12 cellular contexts compared by ENCODE assay signal in genomic region chr11:6609502-6610015, GRCh38. TPM values are rescaled to one million over a fixed set of nuclear protein-coding genes. Genes with fewer than 3 reads are reported as not detected.
DNase-seq lines count a peak whose midpoint lies in the region; ATAC-seq, FAIRE-seq and TF ChIP-seq lines count a peak whose summit lies in the region.
"Had no signal": no experiment of that assay in that cellular context is flagged by ENCODE, and none has a peak within 500 bp of the region (broad histone marks: within the 10 kb centered on the region; RNA-seq: fewer than 3 reads in every experiment).

No MANE protein-coding gene starts in this region.

- H3K4me1 Mint-ChIP-seq in activated CD4-positive, alpha-beta memory T cell treated with anti-CD3 and anti-CD28 coated beads, Interleukin-2, amount 10 ng/mL, durations not matched to agents 7 days and 5 days: peaks cover 44% of the 10 kb centered on the region

- no peaks in the 10 kb centered on the region for H3K27me3 ChIP-seq in esophagus squamous epithelium
- no peaks in the 10 kb centered on the region for H3K27me3 ChIP-seq in gastrocnemius medialis

- H3K4me3 ChIP-seq in esophagus squamous epithelium (no peak overlapping the region), gastrocnemius medialis (no peak overlapping the region)

- WGBS in esophagus squamous epithelium, 2 donors: 76 to 78% methylated on average over 6 to 8 of the region's 8 CpGs

- no peak for FAIRE-seq in H54 (lab: Jason Lieb, UNC)
- FAIRE-seq: colon had no signal

- H3K27me3 Mint-ChIP-seq in activated CD4-positive, alpha-beta memory T cell treated with anti-CD3 and anti-CD28 coated beads, Interleukin-2, amount 10 ng/mL, durations not matched to agents 7 days and 5 days: no peaks in the 10 kb centered on the region

- CTCF ChIA-PET in activated CD4-positive, alpha-beta memory T cell treated with anti-CD3 and anti-CD28 coated beads, Interleukin-2, amount 10 ng/mL, durations not matched to agents 7 days and 5 days (lab: Charles Lee): interaction anchor here (0.7 kb wide), 1 partner anchor 8 kb away, joined by 3 read pairs; no protein-coding TSS in a partner anchor

- H3K36me3 Mint-ChIP-seq in activated CD4-positive, alpha-beta memory T cell treated with anti-CD3 and anti-CD28 coated beads, Interleukin-2, amount 10 ng/mL, durations not matched to agents 7 days and 5 days (ENCODE audit: low read depth): peaks cover 52% of the 10 kb centered on the region

- H3K36me3 ChIP-seq in esophagus squamous epithelium (peaks cover 29 to 44% (median 29%) of the 10 kb centered on the region in 3 donors), gastrocnemius medialis (peaks cover 0 to 42% of the 10 kb centered on the region in 2 donors)

- TF ChIP-seq POLR2A in H54 (IDR thresholded peaks at IDR 0.05; ENCODE audit: low read depth, low read length) (0 out of 2 replicates have a peak, but pooled peaks have one; percentile 17), esophagus squamous epithelium (IDR thresholded peaks at IDR 0.05) (no peak), gastrocnemius medialis (IDR thresholded peaks at IDR 0.05) (no peak)

- TF ChIP-seq CTCF in esophagus squamous epithelium (IDR thresholded peaks at IDR 0.05) (no peak), gastrocnemius medialis (IDR thresholded peaks at IDR 0.05 in 4 of 5, conservative IDR thresholded peaks at IDR 0.05 in 1 of 5) (no peak)

- no peaks in the 10 kb centered on the region for H3K9me3 Mint-ChIP-seq in activated CD4-positive, alpha-beta memory T cell treated with anti-CD3 and anti-CD28 coated beads, Interleukin-2, amount 10 ng/mL, durations not matched to agents 7 days and 5 days

- H3K4me3 Mint-ChIP-seq in activated CD4-positive, alpha-beta memory T cell treated with anti-CD3 and anti-CD28 coated beads, Interleukin-2, amount 10 ng/mL, durations not matched to agents 7 days and 5 days: peak overlapping the region; percentile 26

- POLR2A ChIA-PET in activated CD4-positive, alpha-beta memory T cell treated with anti-CD3 and anti-CD28 coated beads, Interleukin-2, amount 10 ng/mL, durations not matched to agents 7 days and 5 days (lab: Charles Lee): interaction anchor here (1.1 to 8.4 kb wide), 3 partner anchors 10 to 14 kb away, joined by 3 to 108 read pairs (median 6); partner anchors contain the start of gene TPP1

- DNase-seq in H54 (ENCODE audit: insufficient read length, low spot score) (no peak), esophagus squamous epithelium (lab: John Stamatoyannopoulos, UW) (no peak), gastrocnemius medialis (no peak), caudate nucleus (lab: John Stamatoyannopoulos, UW) (no peak), mucosa of gallbladder (ENCODE audit: low spot score) (no peak)
- DNase-seq in activated CD4-positive, alpha-beta memory T cell treated with anti-CD3 and anti-CD28 coated beads, Interleukin-2, amount 10 ng/mL, durations not matched to agents 7 days and 5 days: no peak
- DNase-seq: DMS79 treated with DMSO at 0.1 percent for 48 hours, foreskin fibroblast, kidney glomerular epithelial cell, NCI-H146 had no signal

- peak overlapping the region; percentile 42 for H3K27ac Mint-ChIP-seq in activated CD4-positive, alpha-beta memory T cell treated with anti-CD3 and anti-CD28 coated beads, Interleukin-2, amount 10 ng/mL, durations not matched to agents 7 days and 5 days

- H3K9me3 ChIP-seq in esophagus squamous epithelium (no peaks in the 10 kb centered on the region), gastrocnemius medialis (no peaks in the 10 kb centered on the region)

- in situ Hi-C loops in gastrocnemius medialis (cut with MboI; ENCODE audit: low sequenced_read_pairs in 4 of 4): loop anchor here in 3 of 4 donors (5.0 to 10.0 kb wide), 4 partner anchors 73 to 375 kb away; partner anchors contain the start of genes MRPL17 (in 2 of the 3), CNGA4 (in 1 of the 3), FHIP1B (in 1 of the 3) and TRIM3 (in 1 of the 3)

- ATAC-seq in gastrocnemius medialis: no peak
- ATAC-seq in GM19324 (IDR thresholded peaks at IDR 0.05; ENCODE audit: low FRiP score, unreplicated experiment): no peak

- H3K4me1 ChIP-seq in esophagus squamous epithelium (peaks cover 16 to 84% (median 56%) of the 10 kb centered on the region in 3 donors), gastrocnemius medialis (peaks cover 44 to 47% of the 10 kb centered on the region in 2 donors)

- H3K27ac ChIP-seq in esophagus squamous epithelium: peak overlapping the region; percentile 90 to 99 (median 96)
- peak overlapping the region; percentile 7 to 97 (median 94) for H3K27ac ChIP-seq in gastrocnemius medialis
- no peak overlapping the region for H3K27ac ChIP-seq in caudate nucleus (ENCODE audit: low read depth, low read length)

- intact Hi-C loops in esophagus squamous epithelium (cut with DNase I): loop anchor here (10.0 kb wide), 1 partner anchor 125 kb away; the partner anchor contains the start of genes ARFIP2 and TIMM10B
- intact Hi-C loops in gastrocnemius medialis (cut with DNase I; ENCODE audit: low total_unique reads): loop anchor here (5.0 to 10.0 kb wide), 3 partner anchors 77 to 965 kb away; partner anchors contain the start of genes CNGA4 and FHIP1B

RNA-seq across cellular contexts. Expression of gene TAF10, which starts 2.5 kb away (rescaled TPM):
- 100 to 1,000 TPM; 159 to 161 TPM for total RNA-seq in activated CD4-positive, alpha-beta memory T cell treated with anti-CD3 and anti-CD28 coated beads, Interleukin-2, amount 10 ng/mL, durations not matched to agents 7 days and 5 days
- 10 to 100 TPM; 31.9 to 69.2 (median 48.6) TPM for total RNA-seq in esophagus squamous epithelium
- total RNA-seq in gastrocnemius medialis: 10 to 100 TPM; 49.8 to 77.8 (median 65.7) TPM
- 142 TPM for total RNA-seq in mucosa of gallbladder

RNA-seq across cellular contexts. Expression of gene ILK, which starts 6.0 kb away (rescaled TPM):
- 100 to 1,000 TPM; 135 to 138 TPM for total RNA-seq in activated CD4-positive, alpha-beta memory T cell treated with anti-CD3 and anti-CD28 coated beads, Interleukin-2, amount 10 ng/mL, durations not matched to agents 7 days and 5 days
- total RNA-seq in esophagus squamous epithelium (100 to 1,000 TPM in 1 of 4 donors, 10 to 100 TPM in 3; 34.5 to 128 (median 49.5) TPM), gastrocnemius medialis (100 to 1,000 TPM in 1 of 4 donors, 10 to 100 TPM in 3; 48.3 to 113 (median 70.5) TPM), mucosa of gallbladder (261 TPM)

RNA-seq across cellular contexts. Expression of gene RRP8, which starts 6.1 kb away (rescaled TPM):
- total RNA-seq in activated CD4-positive, alpha-beta memory T cell treated with anti-CD3 and anti-CD28 coated beads, Interleukin-2, amount 10 ng/mL, durations not matched to agents 7 days and 5 days: 10 to 100 TPM; 21.8 to 24.4 TPM
- total RNA-seq in esophagus squamous epithelium: 10 to 100 TPM; 10.9 to 23.5 (median 15.7) TPM
- 10 to 100 TPM; 10.9 to 25.7 (median 14.9) TPM for total RNA-seq in gastrocnemius medialis
- total RNA-seq in mucosa of gallbladder: 25.8 TPM

RNA-seq across cellular contexts. Expression of gene TPP1, which starts 9.7 kb away (rescaled TPM):
- total RNA-seq in activated CD4-positive, alpha-beta memory T cell treated with anti-CD3 and anti-CD28 coated beads, Interleukin-2, amount 10 ng/mL, durations not matched to agents 7 days and 5 days: 100 to 1,000 TPM; 130 to 131 TPM
- total RNA-seq in esophagus squamous epithelium: 10 to 100 TPM; 15.4 to 34.9 (median 27.8) TPM
- total RNA-seq in gastrocnemius medialis: 10 to 100 TPM; 13.9 to 43.4 (median 19.6) TPM
- 161 TPM for total RNA-seq in mucosa of gallbladder

RNA-seq across cellular contexts. Expression of gene DCHS1, which starts 46.0 kb away (rescaled TPM):
- under 1 TPM; 0.23 to 0.25 TPM for total RNA-seq in activated CD4-positive, alpha-beta memory T cell treated with anti-CD3 and anti-CD28 coated beads, Interleukin-2, amount 10 ng/mL, durations not matched to agents 7 days and 5 days
- total RNA-seq in esophagus squamous epithelium (1 to 10 TPM; 1.1 to 9.9 (median 2.3) TPM), gastrocnemius medialis (1 to 10 TPM; 1.5 to 3.8 (median 2.8) TPM), mucosa of gallbladder (25.1 TPM)
